In the genomic region with DNA sequence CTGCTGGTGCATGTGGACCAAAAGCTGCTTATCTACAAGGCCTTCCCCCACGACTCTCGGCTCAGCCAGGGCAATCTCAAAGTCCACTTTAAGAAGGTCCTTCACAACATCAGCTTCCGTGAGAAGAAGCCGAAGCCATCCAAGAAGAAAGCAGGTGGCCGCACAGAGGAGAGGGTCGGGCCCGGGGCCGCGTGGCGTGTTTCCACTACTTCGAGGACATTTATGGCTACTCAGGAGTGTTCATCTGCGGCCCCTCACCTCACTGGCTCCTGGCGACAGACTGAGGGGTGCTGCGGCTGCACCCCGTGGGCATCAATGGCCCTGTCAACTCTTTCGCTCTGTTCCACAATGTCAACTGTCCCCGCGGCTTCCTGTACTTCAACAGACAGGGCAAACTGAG, we compare ENCODE assay signal across 7 cellular contexts. TPM values are rescaled to one million over a fixed set of nuclear protein-coding genes. Genes with fewer than 3 reads are reported as not detected.
"Had no signal": no experiment of that assay in that cellular context is flagged by ENCODE, and none has a peak within 500 bp of the region (broad histone marks: within the 10 kb centered on the region; RNA-seq: fewer than 3 reads in every experiment).

No MANE protein-coding gene starts in this region.

- H3K4me2 ChIP-seq: GM23338 had no signal

- ATAC-seq: GM23338, K562 had no signal

- H3K4me3 ChIP-seq: GM23338, K562 had no signal

- H2AFZ ChIP-seq: GM23338 had no signal

- FAIRE-seq: HTR-8/SVneo, K562 had no signal

- DNase-seq: H7, HCEC 1CT, IMR-90 had no signal

RNA-seq across cellular contexts. Expression of a gene that starts 16.2 kb away (rescaled TPM):
- total RNA-seq: GM23338, H7, HT-29, K562 had no signal
- polyA plus RNA-seq: K562 had no signal
